Comparison of ENCODE assay signal across 8 cellular contexts in genomic region chr1:226708967-226709396, GRCh38. TPM values are rescaled to one million over a fixed set of nuclear protein-coding genes. Genes with fewer than 3 reads are reported as not detected.
A peak's percentile ranks its signal among the peaks of the same experiment; 100 is the strongest.
DNase-seq lines count a peak whose midpoint lies in the region; ATAC-seq and TF ChIP-seq lines count a peak whose summit lies in the region.

No MANE protein-coding gene starts in this region.

- H3K4me3 Mint-ChIP-seq in CD14-positive monocyte (no peak overlapping the region), osteocyte (ENCODE audit: unreplicated experiment) (no peak overlapping the region)
- H3K4me3 Mint-ChIP-seq in central memory CD8-positive, alpha-beta T cell = peak overlapping the region; percentile 54

- H3K27me3 Mint-ChIP-seq in CD14-positive monocyte (ENCODE audit: low read depth in 3 of 3) (peaks cover 0 to 5% (median 0%) of the 10 kb centered on the region in 3 donors), osteocyte (ENCODE audit: unreplicated experiment) (no peaks in the 10 kb centered on the region)
- no peaks in the 10 kb centered on the region for H3K27me3 Mint-ChIP-seq in central memory CD8-positive, alpha-beta T cell

- peaks cover 26% of the 10 kb centered on the region for H3K4me1 ChIP-seq in testis

- WGBS in testis, 2 donors = 54 to 64% methylated on average over 5 of the region's 5 CpGs

- no peak overlapping the region for H3K4me3 ChIP-seq in testis

- ATAC-seq in central memory CD8-positive, alpha-beta T cell (replicated peaks; ENCODE audit: extremely low read depth, poor library complexity, severe bottlenecking) = no peak
- ATAC-seq in GM19351 (IDR thresholded peaks at IDR 0.05; ENCODE audit: unreplicated experiment) = no peak
- no peak for ATAC-seq in activated CD4-positive, CD25-positive, alpha-beta regulatory T cell treated with anti-CD3 and anti-CD28 coated beads, Interleukin-2, amount 50 U/mL, for 24 hours

- peaks cover 0 to 3% (median 0%) of the 10 kb centered on the region in 7 donors for H3K9me3 Mint-ChIP-seq in CD14-positive monocyte
- no peaks in the 10 kb centered on the region for H3K9me3 Mint-ChIP-seq in central memory CD8-positive, alpha-beta T cell
- no peaks in the 10 kb centered on the region for H3K9me3 Mint-ChIP-seq in osteocyte (ENCODE audit: unreplicated experiment)

- H3K27me3 ChIP-seq in testis = no peaks in the 10 kb centered on the region

- intact Hi-C loops in CD14-positive monocyte (cut with micrococcal nuclease) = no loop called here
- intact Hi-C loops in testis (cut with DNase I; ENCODE audit: low total_unique reads) = no loop called here

- H3K9me3 ChIP-seq in testis = no peaks in the 10 kb centered on the region

- no peaks in the 10 kb centered on the region for H3K36me3 ChIP-seq in testis (ENCODE audit: low read depth, missing control alignments)

- no peak for DNase-seq in CD14-positive monocyte (ENCODE audit: low spot score)
- DNase-seq in NCI-H446 (lab: John Stamatoyannopoulos, UW) = peak; percentile 52 to 86
- DNase-seq in central memory CD8-positive, alpha-beta T cell (ENCODE audit: low spot score in 2 of 2) = no peak
- no peak for DNase-seq in osteocyte (ENCODE audit: extremely low spot score, unreplicated experiment)
- no peak for DNase-seq in stimulated activated CD4-positive, alpha-beta T cell treated with anti-CD3 and anti-CD28 coated beads, Interleukin-4, amount 100 ng/mL, for 1 hour
- DNase-seq in testis = no peak

- no peak for TF ChIP-seq POLR2A in testis (IDR thresholded peaks at IDR 0.05)

- H3K4me1 Mint-ChIP-seq in CD14-positive monocyte (peaks cover 51% of the 10 kb centered on the region), osteocyte (ENCODE audit: unreplicated experiment) (peaks cover 36% of the 10 kb centered on the region)
- H3K4me1 Mint-ChIP-seq in central memory CD8-positive, alpha-beta T cell = peaks cover 70% of the 10 kb centered on the region

- H3K27ac ChIP-seq in testis = peak overlapping the region in 1 of 2 donors; percentile 28

- TF ChIP-seq CTCF in CD14-positive monocyte (IDR thresholded peaks at IDR 0.05) = no peak
- TF ChIP-seq CTCF in osteocyte (IDR thresholded peaks at IDR 0.05) = peak; percentile 17
- TF ChIP-seq CTCF in testis (IDR thresholded peaks at IDR 0.05) = no peak

- H3K27ac Mint-ChIP-seq in CD14-positive monocyte (peak overlapping the region in 5 of 7 donors; percentile 14 to 91 (median 57)), osteocyte (ENCODE audit: unreplicated experiment) (peak overlapping the region; percentile 83)
- H3K27ac Mint-ChIP-seq in central memory CD8-positive, alpha-beta T cell (ENCODE audit: low read depth) = peak overlapping the region; percentile 94

- H3K36me3 Mint-ChIP-seq in CD14-positive monocyte (peaks cover 39 to 48% of the 10 kb centered on the region in 2 donors), osteocyte (ENCODE audit: unreplicated experiment) (peaks cover 6% of the 10 kb centered on the region)
- peaks cover 69% of the 10 kb centered on the region for H3K36me3 Mint-ChIP-seq in central memory CD8-positive, alpha-beta T cell (ENCODE audit: insufficient read depth)

RNA-seq across cellular contexts. Expression of gene ITPKB, which starts 30.1 kb away (rescaled TPM):
- polyA plus RNA-seq in CD14-positive monocyte (10 to 100 TPM in 1 of 2 donors, 1 to 10 TPM in 1; 7.3 to 10.2 TPM), testis (ENCODE audit: insufficient read depth, low read depth, low replicate concordance) (11.4 TPM)
- total RNA-seq in osteocyte (28.3 and 30.0 TPM in 2 replicates), testis (10 to 100 TPM; 13.5 to 18.0 TPM)

Comparison
In these comparisons a context has a peak if more than half of its experiments do, and no peak if none do; other contexts are left out.
1. DNase-seq: peak in NCI-H446 (2 of 2); none in CD14-positive monocyte (single experiment), central memory CD8-positive, alpha-beta T cell (0 of 2), osteocyte (single experiment), stimulated activated CD4-positive, alpha-beta T cell treated with anti-CD3 and anti-CD28 coated beads, Interleukin-4, amount 100 ng/mL, for 1 hour (single experiment) and testis (single experiment).
2. Peak in every context shown above with its lines, with median percentiles within 50 percentile points of each other: H3K27ac Mint-ChIP-seq.